In the genomic region with DNA sequence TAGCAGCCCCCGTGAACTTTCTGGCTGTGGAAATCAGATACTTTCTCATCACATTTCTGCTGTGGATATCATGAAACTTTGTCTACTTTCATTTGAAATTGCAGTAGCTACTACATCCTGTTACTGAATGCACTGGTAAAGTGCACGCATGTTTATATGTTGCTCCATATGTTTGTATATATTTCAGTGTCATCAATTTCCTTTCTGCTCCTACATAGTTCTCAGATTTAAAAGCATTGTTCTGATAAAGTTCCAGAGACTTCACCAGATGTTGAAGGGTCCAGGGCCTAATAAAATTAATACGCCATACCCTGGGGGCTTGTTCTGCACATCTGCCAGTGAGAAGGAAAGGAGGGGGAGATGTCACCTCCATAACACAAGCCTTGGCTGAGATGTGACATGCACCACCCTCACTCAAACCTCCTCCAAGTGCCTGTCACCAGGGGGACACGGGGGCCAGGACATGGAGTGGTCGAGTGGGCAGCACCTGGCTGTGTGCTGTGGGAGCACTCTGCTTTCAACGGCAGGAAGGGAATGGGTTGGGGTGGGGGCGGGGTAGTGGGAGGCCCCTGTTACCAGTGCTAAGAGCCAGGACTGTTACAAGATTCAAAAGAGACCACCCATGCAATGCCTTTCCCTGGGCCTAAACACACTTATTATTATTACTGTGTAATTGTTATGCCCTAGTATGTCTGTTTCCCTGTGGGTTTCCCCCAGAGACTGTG, we compare ENCODE assay signal across 19 cellular contexts.
"Had no signal": no experiment of that assay in that cellular context is flagged by ENCODE, and none has a peak within 500 bp of the region (broad histone marks: within the 10 kb centered on the region; RNA-seq: fewer than 3 reads in every experiment).

No MANE protein-coding gene starts in this region.

- FAIRE-seq: TTC549 had no signal

- DNase-seq: activated CD4-positive, alpha-beta memory T cell treated with anti-CD3 and anti-CD28 coated beads for 36 hours; activated CD4-positive, alpha-beta T cell treated with anti-CD3 and anti-CD28 coated beads for 36 hours; activated naive CD4-positive, alpha-beta T cell; activated naive CD8-positive, alpha-beta T cell treated with anti-CD3 and anti-CD28 coated beads, Interleukin-2, amount 10 ng/mL, durations not matched to agents 7 days and 5 days; activated T-cell treated with anti-CD3 and anti-CD28 coated beads for 4 hours; amygdala; erythroblast; heart right ventricle; left ventricle myocardium inferior; naive thymus-derived CD8-positive, alpha-beta T cell; stimulated activated CD4-positive, alpha-beta T cell treated with anti-CD3 and anti-CD28 coated beads, Interleukin-2, amount 100 ng/mL, for 48 hours; stimulated activated naive CD8-positive, alpha-beta T cell treated with anti-CD3 and anti-CD28 coated beads, Interleukin-15, amount 100 ng/mL, for 72 hours; transverse colon had no signal

- H3K9ac ChIP-seq: parathyroid adenoma had no signal

- H3K36me3 ChIP-seq: gastroesophageal sphincter, heart right ventricle, left ventricle myocardium inferior, neutrophil, suprapubic skin, transverse colon had no signal

- H3K9me3 ChIP-seq: neutrophil, suprapubic skin, transverse colon had no signal

- H2AFZ ChIP-seq: parathyroid adenoma had no signal

- ATAC-seq: activated CD4-positive, alpha-beta T cell treated with anti-CD3 and anti-CD28 coated beads for 36 hours; gastroesophageal sphincter; heart right ventricle; naive thymus-derived CD8-positive, alpha-beta T cell; stimulated activated naive CD8-positive, alpha-beta T cell treated with anti-CD3 and anti-CD28 coated beads, Interleukin-15, amount 100 ng/mL, for 72 hours had no signal

- H3K79me2 ChIP-seq: parathyroid adenoma had no signal

- H3K27ac ChIP-seq: gastroesophageal sphincter, heart right ventricle, left ventricle myocardium inferior, neutrophil, parathyroid adenoma, suprapubic skin, transverse colon had no signal

- H3K4me1 ChIP-seq: gastroesophageal sphincter, left ventricle myocardium inferior, parathyroid adenoma, suprapubic skin, transverse colon had no signal

- H3K4me3 ChIP-seq: coronary artery, gastroesophageal sphincter, heart right ventricle, left ventricle myocardium inferior, suprapubic skin, transverse colon had no signal
